9 cellular contexts compared by ENCODE assay signal in the genomic region with DNA sequence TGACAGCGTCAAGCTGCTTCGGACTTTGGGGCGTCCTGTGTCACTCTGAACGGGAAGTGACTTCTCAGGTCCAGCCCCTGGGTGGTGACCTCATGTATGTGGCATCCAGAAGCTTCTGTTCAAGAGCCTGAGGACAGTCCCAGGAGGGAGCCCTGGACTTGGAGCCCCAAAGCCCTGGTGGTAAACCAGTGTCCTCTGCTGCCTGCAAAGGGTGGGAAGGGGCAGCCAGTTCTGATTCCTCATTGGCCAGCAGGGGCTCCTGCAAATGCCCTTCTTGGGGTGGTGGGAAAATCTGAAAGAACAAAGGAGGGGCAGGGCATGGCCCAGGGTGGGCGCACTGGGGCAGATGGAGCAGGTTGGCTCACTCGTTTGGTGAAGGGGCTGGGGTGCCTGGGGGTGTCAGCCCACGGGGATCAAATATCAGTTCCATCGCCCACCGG. TPM values are rescaled to one million over a fixed set of nuclear protein-coding genes. Genes with fewer than 3 reads are reported as not detected.
DNase-seq lines count a peak whose midpoint lies in the region; ATAC-seq and TF ChIP-seq lines count a peak whose summit lies in the region.
"Had no signal": no experiment of that assay in that cellular context is flagged by ENCODE, and none has a peak within 500 bp of the region (broad histone marks: within the 10 kb centered on the region; RNA-seq: fewer than 3 reads in every experiment).

No MANE protein-coding gene starts in this region.

- no peaks in the 10 kb centered on the region for H3K27me3 Mint-ChIP-seq in WTC11 (ENCODE audit: low read depth)

- DNase-seq in WTC11 (ENCODE audit: low spot score) (no peak), hepatic stellate cell (ENCODE audit: low spot score) (peak; percentile 80)
- DNase-seq in activated naive CD4-positive, alpha-beta T cell treated with anti-CD3 and anti-CD28 coated beads, Interleukin-2, amount 50 U/mL, for 16 hours, result no peak
- DNase-seq: activated CD8-positive, alpha-beta memory T cell treated with anti-CD3 and anti-CD28 coated beads, Interleukin-2, amount 50 U/mL, for 4 hours had no signal

- ATAC-seq in WTC11 (peak; percentile 29), HG03095 (IDR thresholded peaks at IDR 0.05; ENCODE audit: unreplicated experiment) (no peak), HG02678 (IDR thresholded peaks at IDR 0.05; ENCODE audit: unreplicated experiment) (no peak), HG02759 (IDR thresholded peaks at IDR 0.05; ENCODE audit: unreplicated experiment) (no peak)

- no peaks in the 10 kb centered on the region for H3K36me3 Mint-ChIP-seq in WTC11

- H3K27ac ChIP-seq in HEK293 (ENCODE audit: extremely low read depth, low read depth, low read length) (no peak overlapping the region), skeletal muscle tissue (ENCODE audit: low read depth, low read length) (peak overlapping the region; percentile 99)

- H3K9me3 Mint-ChIP-seq in WTC11, result peaks cover 5% of the 10 kb centered on the region; the same call in 1 of the 2 replicates

- CTCF ChIA-PET in HEK293 (lab: Yijun Ruan, JAX) (interaction anchor here (0.7 to 7.4 kb wide), 17 partner anchors 10 to 232 kb away, joined by 3 to 174 read pairs (median 4); partner anchors contain the start of gene TAF1C), WTC11 (lab: Charles Lee) (interaction anchor here (0.5 to 2.2 kb wide), 20 partner anchors 10 to 1073 kb away, joined by 3 to 28 read pairs (median 5); partner anchors contain the start of genes KIAA0513, SLC38A8 and TAF1C)

- H3K4me1 Mint-ChIP-seq in WTC11, result peaks cover 8% of the 10 kb centered on the region

- no peak overlapping the region; the same call in 1 of the 2 replicates for H3K4me3 Mint-ChIP-seq in WTC11

- H3K36me3 ChIP-seq in HEK293 (ENCODE audit: control insufficient read depth in 2 of 2, insufficient read depth in 1 of 2, low read length in 2 of 2) (no peaks in the 10 kb centered on the region), skeletal muscle tissue (ENCODE audit: control insufficient read depth in 3 of 3, insufficient read depth in 3 of 3, low read length in 3 of 3) (peaks cover 16 to 19% (median 17%) of the 10 kb centered on the region in 3 donors)

- H3K27me3 ChIP-seq in skeletal muscle tissue (ENCODE audit: control insufficient read depth in 3 of 3, insufficient read depth in 3 of 3, low read length in 3 of 3), result no peaks in the 10 kb centered on the region

- H3K4me3 ChIP-seq in HEK293 (ENCODE audit: low read depth, low read length), result no peak overlapping the region
- H3K4me3 ChIP-seq in skeletal muscle tissue (ENCODE audit: low read length in 3 of 3), result peak overlapping the region; percentile 81 to 91 (median 86)

- H3K9ac ChIP-seq in skeletal muscle tissue (ENCODE audit: low read depth in 1 of 3, low read length in 3 of 3), result peak overlapping the region; percentile 92 to 96 (median 95)

- TF ChIP-seq CTCF in HEK293 (tag by site-specific recombination; IDR thresholded peaks at IDR 0.05) (no peak; the same call in 1 of the 2 replicates), WTC11 (IDR thresholded peaks at IDR 0.05) (no peak)

- H3K4me1 ChIP-seq in HEK293 (ENCODE audit: control insufficient read depth, insufficient read depth, low read length), result no peaks in the 10 kb centered on the region; the same call in 1 of the 2 replicates
- peaks cover 43 to 60% (median 56%) of the 10 kb centered on the region in 3 donors for H3K4me1 ChIP-seq in skeletal muscle tissue (ENCODE audit: control insufficient read depth in 3 of 3, insufficient read depth in 3 of 3, low read length in 3 of 3)

- H3K27ac Mint-ChIP-seq in WTC11, result no peak overlapping the region

- H3K9me3 ChIP-seq in HEK293 (ENCODE audit: control insufficient read depth, insufficient read depth, low read depth, low read length), result no peaks in the 10 kb centered on the region
- no peaks in the 10 kb centered on the region for H3K9me3 ChIP-seq in skeletal muscle tissue (ENCODE audit: control insufficient read depth in 3 of 3, low read length in 3 of 3)

- POLR2A ChIA-PET in HEK293 (lab: Yijun Ruan, JAX), result interaction anchor here (1.4 kb wide), 1 partner anchor 59 kb away, joined by 13 read pairs; no protein-coding TSS in a partner anchor
- POLR2A ChIA-PET in WTC11 (lab: Charles Lee), result no interaction called here

TF ChIP-seq in HEK293, 187 proteins besides CTCF, POLR2A, EP300 and RAD21:
- no peak for TF ChIP-seq PRDM1 (tag by site-specific recombination; IDR thresholded peaks at IDR 0.05)
- TF ChIP-seq ZNF664 (tag by site-specific recombination; IDR thresholded peaks at IDR 0.05), result no peak
- peak; percentile 49; the same call in 1 of the 2 replicates for TF ChIP-seq ZFHX2 (tag by site-specific recombination; conservative IDR thresholded peaks at IDR 0.05)
- no peak for TF ChIP-seq ZEB2 (tag by site-specific recombination; IDR thresholded peaks at IDR 0.05)
- no peak for TF ChIP-seq ZIC2 (tag by site-specific recombination; IDR thresholded peaks at IDR 0.05)
- TF ChIP-seq ZBTB20 (tag by site-specific recombination; IDR thresholded peaks at IDR 0.05), result peak; percentile 28; the same call in 1 of the 2 replicates
- TF ChIP-seq EGR2 (tag by site-specific recombination; IDR thresholded peaks at IDR 0.05; ENCODE audit: low read depth), result peak; percentile 34; the same call in 1 of the 2 replicates
TF ChIP-seq in HEK293: peak in this region for 3.

TF ChIP-seq in WTC11, 78 proteins besides CTCF, POLR2A, EP300 and RAD21:
- no peak for TF ChIP-seq ZNF219 (CRISPR knock-in tag; IDR thresholded peaks at IDR 0.05; ENCODE audit: borderline replicate concordance)
- no peak for TF ChIP-seq OVOL2 (CRISPR knock-in tag; IDR thresholded peaks at IDR 0.05; ENCODE audit: borderline replicate concordance)
- no peak for TF ChIP-seq MYBL2 (CRISPR knock-in tag; IDR thresholded peaks at IDR 0.05)
- TF ChIP-seq GABPB1 (CRISPR knock-in tag; IDR thresholded peaks at IDR 0.05), result no peak
- TF ChIP-seq FOXP1 (CRISPR knock-in tag; IDR thresholded peaks at IDR 0.05; ENCODE audit: borderline replicate concordance), result no peak
- TF ChIP-seq ETV6 (CRISPR knock-in tag; IDR thresholded peaks at IDR 0.05), result no peak
- TF ChIP-seq, protein P1, sequence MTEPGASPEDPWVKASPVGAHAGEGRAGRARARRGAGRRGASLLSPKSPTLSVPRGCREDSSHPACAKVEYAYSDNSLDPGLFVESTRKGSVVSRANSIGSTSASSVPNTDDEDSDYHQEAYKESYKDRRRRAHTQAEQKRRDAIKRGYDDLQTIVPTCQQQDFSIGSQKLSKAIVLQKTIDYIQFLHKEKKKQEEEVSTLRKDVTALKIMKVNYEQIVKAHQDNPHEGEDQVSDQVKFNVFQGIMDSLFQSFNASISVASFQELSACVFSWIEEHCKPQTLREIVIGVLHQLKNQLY (CRISPR knock-in tag; IDR thresholded peaks at IDR 0.05), result no peak

RNA-seq across cellular contexts. Expression of gene OSGIN1, which starts 1.6 kb away (rescaled TPM):
- 0.73 to 1.7 TPM (median 1.1 TPM) in 3 replicates for total RNA-seq in WTC11 (2021)
- total RNA-seq in skeletal muscle tissue, result 0.52 TPM

RNA-seq across cellular contexts. Expression of gene NECAB2, which starts 13.4 kb away (rescaled TPM):
- total RNA-seq in WTC11 (2021), result 2.9 to 4.9 TPM (median 4.4 TPM) in 3 replicates
- not detected for total RNA-seq in skeletal muscle tissue

RNA-seq across cellular contexts. Expression of gene MLYCD, which starts 55.7 kb away (rescaled TPM):
- total RNA-seq in WTC11 (2021) (5.9 to 6.3 TPM (median 6.1 TPM) in 3 replicates), skeletal muscle tissue (3.1 TPM)
